33 cellular contexts compared by ENCODE assay signal in the genomic region with DNA sequence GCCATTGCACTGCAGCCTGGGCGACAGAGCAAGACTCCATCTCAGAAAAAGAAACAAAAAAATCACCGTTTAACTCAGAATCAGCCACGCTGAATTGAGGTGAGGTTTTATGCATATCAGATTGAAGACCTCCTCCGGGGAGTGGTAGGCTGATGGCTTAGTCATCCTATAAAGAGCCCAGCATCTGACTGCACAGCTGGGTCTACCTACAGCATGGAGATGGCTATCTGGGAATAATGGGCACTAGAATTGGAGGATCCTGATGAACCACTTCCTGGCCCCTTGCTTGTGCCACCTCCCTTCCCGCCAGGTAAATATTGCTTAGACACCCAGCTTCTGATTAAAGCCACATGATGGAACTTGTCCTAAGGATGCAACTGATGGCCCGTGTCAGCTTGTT.
"Had no signal": no experiment of that assay in that cellular context is flagged by ENCODE, and none has a peak within 500 bp of the region (broad histone marks: within the 10 kb centered on the region; RNA-seq: fewer than 3 reads in every experiment).

No MANE protein-coding gene starts in this region.

- H3K27ac ChIP-seq: ascending aorta, colonic mucosa, epithelial cell of prostate, esophagus squamous epithelium, ovary, thyroid gland, upper lobe of left lung, WERI-Rb-1 had no signal

- H3K27ac Mint-ChIP-seq: mesothelial cell of epicardium, progenitor cell of endocrine pancreas had no signal

- H3K36me3 Mint-ChIP-seq: activated naive CD8-positive, alpha-beta T cell treated with anti-CD3 and anti-CD28 coated beads, Interleukin-2, amount 10 ng/mL, durations not matched to agents 7 days and 5 days; brain; mesothelial cell of epicardium; naive B cell; stimulated activated memory B cell treated with anti-CD40 and anti-IgM and Interleukin-4, amounts not matched to agents 10 μg/mL and 1 μg/mL and 100 μg/mL, for 72 hours had no signal

- H3K4me1 ChIP-seq: ascending aorta, colonic mucosa had no signal

- H3K4me3 Mint-ChIP-seq: mesothelial cell of epicardium had no signal

- H3K9me3 ChIP-seq: ascending aorta, colonic mucosa, esophagus squamous epithelium, neutrophil, ovary, thyroid gland, upper lobe of left lung had no signal

- H3K9me3 Mint-ChIP-seq: activated naive CD8-positive, alpha-beta T cell treated with anti-CD3 and anti-CD28 coated beads, Interleukin-2, amount 10 ng/mL, durations not matched to agents 7 days and 5 days; mesothelial cell of epicardium; naive B cell; stimulated activated memory B cell treated with anti-CD40 and anti-IgM and Interleukin-4, amounts not matched to agents 10 μg/mL and 1 μg/mL and 100 μg/mL, for 72 hours; stimulated activated naive CD8-positive, alpha-beta T cell treated with anti-CD3 and anti-CD28 coated beads, Interleukin-15, amount 100 ng/mL, for 72 hours had no signal

- H3K36me3 ChIP-seq: ascending aorta, cardiac muscle cell, colonic mucosa, esophagus squamous epithelium, neutrophil, ovary, thyroid gland, upper lobe of left lung, WERI-Rb-1 had no signal

- FAIRE-seq: endometrium, frontal cortex, islet of Langerhans had no signal

- DNase-seq: activated CD4-positive, alpha-beta T cell treated with anti-CD3 and anti-CD28 coated beads for 48 hours; activated CD4-positive, alpha-beta T cell treated with anti-CD3 and anti-CD28 coated beads, Interleukin-2, amount 50 U/mL, for 48 hours; activated CD8-positive, alpha-beta memory T cell treated with anti-CD3 and anti-CD28 coated beads for 24 hours; activated effector memory CD4-positive, alpha-beta T cell treated with Interleukin-2 at 50 U/mL for 16 hours; activated naive CD4-positive, alpha-beta T cell treated with Interleukin-2 at 50 U/mL for 16 hours; cerebellar nuclear complex; colonic mucosa; effector CD8-positive, alpha-beta T cell; esophagus squamous epithelium; left cardiac atrium; mammary epithelial cell; nephron progenitor cell; ovary; stimulated activated CD4-positive, alpha-beta T cell treated with anti-CD3 and anti-CD28 coated beads, Interleukin-4, amount 100 ng/mL, for 4 hours; stimulated activated CD8-positive, alpha-beta memory T cell treated with anti-CD3 and anti-CD28 coated beads, Interleukin-4, amount 100 ng/mL, for 48 hours; T1000; thyroid gland; WERI-Rb-1 had no signal

- H3K4me3 ChIP-seq: ascending aorta, cardiac muscle cell, colonic mucosa, esophagus squamous epithelium, ovary, thyroid gland, upper lobe of left lung had no signal

- H3K27me3 ChIP-seq: ascending aorta, cardiac muscle cell, colonic mucosa, esophagus squamous epithelium, neutrophil, ovary, thyroid gland, upper lobe of left lung had no signal
